ENCODE assay signal across 12 cellular contexts in the genomic region with DNA sequence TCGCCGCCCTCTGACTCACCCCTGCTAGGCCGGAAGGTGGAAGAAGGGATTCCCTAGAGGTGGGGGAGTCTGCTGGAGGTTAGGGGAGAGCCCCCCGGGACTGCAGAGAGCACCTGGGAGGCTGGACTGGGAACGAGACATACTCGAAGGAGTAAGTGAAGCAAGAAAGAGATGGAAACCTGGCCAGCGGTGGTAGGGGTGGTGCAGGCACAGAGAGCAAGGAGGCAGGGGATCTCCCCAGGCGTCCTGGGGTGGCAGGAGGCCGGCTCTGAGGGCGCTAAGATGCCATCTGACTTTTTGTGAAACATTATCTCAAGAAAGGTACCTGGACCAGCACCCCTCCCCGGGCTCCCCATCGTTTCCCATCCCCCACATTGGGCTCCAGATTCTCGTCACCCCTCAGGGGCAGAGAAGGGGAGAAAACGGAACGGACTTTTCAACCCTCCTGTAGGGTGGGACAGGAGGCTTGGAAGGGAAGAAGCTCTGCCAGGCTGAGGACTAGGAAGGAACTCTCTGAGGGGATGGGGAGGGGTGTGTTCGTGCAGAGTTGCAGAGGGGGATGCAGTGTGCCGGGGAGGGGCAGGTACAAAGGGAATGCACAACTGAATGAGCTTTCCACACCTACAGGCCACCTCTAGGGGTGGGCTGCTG. TPM values are rescaled to one million over a fixed set of nuclear protein-coding genes. Genes with fewer than 3 reads are reported as not detected.
DNase-seq lines count a peak whose midpoint lies in the region; ATAC-seq, FAIRE-seq and TF ChIP-seq lines count a peak whose summit lies in the region.
"Had no signal": no experiment of that assay in that cellular context is flagged by ENCODE, and none has a peak within 500 bp of the region (broad histone marks: within the 10 kb centered on the region; RNA-seq: fewer than 3 reads in every experiment).

No MANE protein-coding gene starts in this region.

- H3K36me3 ChIP-seq in HepG2 (replicated peaks in 1 of 2; ENCODE audit: control insufficient read depth in 1 of 2, insufficient read depth in 2 of 2, low read length in 2 of 2) (no peaks in the 10 kb centered on the region), right lobe of liver (no peaks in the 10 kb centered on the region), adipocyte (ENCODE audit: control insufficient read depth, insufficient read depth, low read length, severe bottlenecking) (no peaks in the 10 kb centered on the region)
- H3K36me3 ChIP-seq: esophagus squamous epithelium had no signal

- no TSS peak for BruUV-seq in HepG2 (replicated peaks; lab: Mats Ljungman, UMichigan)

- H3K9me3 ChIP-seq in HepG2 (ENCODE audit: low read length) (no peaks in the 10 kb centered on the region), right lobe of liver (no peaks in the 10 kb centered on the region), adipocyte (ENCODE audit: control insufficient read depth, low read length) (no peaks in the 10 kb centered on the region)
- H3K9me3 ChIP-seq: esophagus squamous epithelium had no signal

- 32% methylated on average over 16 of the region's 17 CpGs for WGBS in HepG2 (ENCODE audit: low lambda C conversion rate)
- 25% methylated on average over 14 of the region's 17 CpGs for WGBS in right lobe of liver (ENCODE audit: insufficient coverage, low coverage, low lambda C conversion rate, missing lambda C conversion rate)

- no peak overlapping the region for H2AFZ ChIP-seq in HepG2 (ENCODE audit: low read length)

- H4K20me1 ChIP-seq in HepG2 (ENCODE audit: insufficient read depth, low read length): peaks cover 5% of the 10 kb centered on the region; the same call in 1 of the 2 replicates

- H3K4me3 ChIP-seq in HepG2 (replicated peaks in 1 of 3; ENCODE audit: insufficient read depth in 1 of 3, low read depth in 2 of 3, low read length in 3 of 3) (peak overlapping the region in 1 of 3 experiments; percentile 47; a peak in 2 of 6 replicates), right lobe of liver (no peak overlapping the region), adipocyte (ENCODE audit: low read length) (peak overlapping the region; percentile 56)

- no peak for FAIRE-seq in HepG2 (lab: Jason Lieb, UNC)

- H3K4me1 ChIP-seq in HepG2 (ENCODE audit: insufficient read depth, low read length) (no peaks in the 10 kb centered on the region), right lobe of liver (peaks cover 0 to 6% (median 0%) of the 10 kb centered on the region in 4 donors), adipocyte (ENCODE audit: control insufficient read depth, insufficient read depth, low read length) (peaks cover 3% of the 10 kb centered on the region)

- TF ChIP-seq EP300 in HepG2 (IDR thresholded peaks at IDR 0.05; ENCODE audit: low read depth in 2 of 2, low read length in 2 of 2) (no peak), HepG2 (CRISPR knock-in tag; IDR thresholded peaks at IDR 0.05; ENCODE audit: borderline replicate concordance) (no peak)

- peak overlapping the region; percentile 49 for H3K4me2 ChIP-seq in HepG2 (ENCODE audit: low read depth, low read length)

- no peak for TF ChIP-seq POLR2A in HepG2 (IDR thresholded peaks at IDR 0.05; ENCODE audit: insufficient read depth in 1 of 2, low read depth in 2 of 2, low read length in 2 of 2)
- TF ChIP-seq POLR2A in right lobe of liver (IDR thresholded peaks at IDR 0.05): no peak
- TF ChIP-seq POLR2A in erythroblast (IDR thresholded peaks at IDR 0.05; ENCODE audit: low read length): no peak

- H3K9ac ChIP-seq in HepG2 (ENCODE audit: insufficient read depth, low read depth, low read length) (no peak overlapping the region), adipocyte (ENCODE audit: low read length) (no peak overlapping the region)

- H3K27me3 ChIP-seq in HepG2 (ENCODE audit: control insufficient read depth in 1 of 2, insufficient read depth in 2 of 2, low read length in 2 of 2): peaks cover 3 to 22% of the 10 kb centered on the region in 2 experiments; a peak in 3 of 5 replicates
- H3K27me3 ChIP-seq in right lobe of liver: no peaks in the 10 kb centered on the region
- peaks cover 50% of the 10 kb centered on the region for H3K27me3 ChIP-seq in adipocyte (replicated peaks; ENCODE audit: control insufficient read depth, insufficient read depth, low read length)

- H3K27ac ChIP-seq in HepG2 (ENCODE audit: extremely low read length, insufficient read depth, low read length) (no peak overlapping the region), right lobe of liver (no peak overlapping the region)
- H3K27ac ChIP-seq: esophagus squamous epithelium had no signal

- TF ChIP-seq RAD21 in HepG2 (CRISPR knock-in tag; IDR thresholded peaks at IDR 0.05): peak; percentile 1; the same call in 1 of the 2 replicates

- no peaks in the 10 kb centered on the region for H3K36me3 Mint-ChIP-seq in type B pancreatic cell
- H3K36me3 Mint-ChIP-seq: CD4-positive, CD25-positive, alpha-beta regulatory T cell had no signal

- peaks cover 8% of the 10 kb centered on the region for H3K4me1 Mint-ChIP-seq in type B pancreatic cell (ENCODE audit: unreplicated experiment)

- TF ChIP-seq CTCF in HepG2 (CRISPR knock-in tag; IDR thresholded peaks at IDR 0.05) (no peak), right lobe of liver (IDR thresholded peaks at IDR 0.05) (peak in 1 of 4 donors; percentile 1), type B pancreatic cell (conservative IDR thresholded peaks at IDR 0.05) (no peak)

- POLR2A ChIA-PET in HepG2 (lab: Yijun Ruan, JAX): interaction anchor here (0.7 to 1.5 kb wide), 4 partner anchors 9 to 23 kb away, joined by 3 to 6 read pairs (median 3); no protein-coding TSS in a partner anchor

- H3K27ac Mint-ChIP-seq in type B pancreatic cell: no peak overlapping the region
- H3K27ac Mint-ChIP-seq: CD4-positive, CD25-positive, alpha-beta regulatory T cell had no signal

- CTCF ChIA-PET in HepG2 (lab: Yijun Ruan, JAX; ENCODE audit: low intra/inter-chr PET ratio, low total read pairs): no interaction called here

- intact Hi-C loops in HepG2 (cut with micrococcal nuclease; ENCODE audit: unreplicated experiment) (no loop called here), right lobe of liver (cut with DNase I) (loop anchor here in 1 of 2 donors (10.0 kb wide), 2 partner anchors 187 to 317 kb away; no protein-coding TSS in a partner anchor)

- in situ Hi-C loops in HepG2 (cut with HindIII; ENCODE audit: extremely low pct_ligation_motif_present, low pct_unique_long_range_greater_than_20kb): loop anchor here (10.0 kb wide), 2 partner anchors 197 to 307 kb away; partner anchors contain the start of gene KCNN3

- H3K79me2 ChIP-seq in HepG2 (ENCODE audit: insufficient read depth, low read length): no peaks in the 10 kb centered on the region

- H3K4me3 Mint-ChIP-seq in type B pancreatic cell: peak overlapping the region; percentile 68

- peaks cover 59% of the 10 kb centered on the region for H3K27me3 Mint-ChIP-seq in type B pancreatic cell

- H3K9me3 Mint-ChIP-seq in type B pancreatic cell: no peaks in the 10 kb centered on the region

- ATAC-seq in HepG2: no peak
- no peak for ATAC-seq in right lobe of liver
- peak; percentile 6 for ATAC-seq in left lobe of liver

- no peak for DNase-seq in HepG2 (ENCODE audit: low spot score)
- DNase-seq in right lobe of liver: no peak
- no peak for DNase-seq in adipocyte (ENCODE audit: low read depth)
- DNase-seq in left lobe of liver (ENCODE audit: low spot score): no peak
- no peak for DNase-seq in type B pancreatic cell (ENCODE audit: extremely low spot score, unreplicated experiment)
- DNase-seq in erythroblast (lab: John Stamatoyannopoulos, UW): no peak
- no peak for DNase-seq in COLO668 (lab: John Stamatoyannopoulos, UW; ENCODE audit: unreplicated experiment)
- no peak for DNase-seq in DMS153 treated with DMSO at 0.1 percent for 48 hours (lab: John Stamatoyannopoulos, UW; ENCODE audit: unreplicated experiment)
- DNase-seq: amniotic stem cell, esophagus squamous epithelium had no signal

RNA-seq across cellular contexts. Expression of gene CHRNB2, which starts 0.7 kb away (rescaled TPM):
- total RNA-seq in HepG2 (2016; rRNA removed; fragmentation: Illumina TruSeq; extraction: Trizol): 0.07 TPM in 1 of 2 replicates, not detected in the other
- total RNA-seq in HepG2 (2016; cell fraction: cytosol; rRNA removed; fragmentation: Illumina TruSeq; extraction: Trizol; ENCODE audit: low read depth): not detected in 2 replicates
- total RNA-seq in HepG2 (2016; cell fraction: insoluble cytoplasmic fraction; rRNA removed; fragmentation: Illumina TruSeq; extraction: Trizol): 0.06 TPM in 1 of 2 replicates, not detected in the other
- not detected in 2 replicates for total RNA-seq in HepG2 (2016; cell fraction: membrane; rRNA removed; fragmentation: Illumina TruSeq; extraction: Trizol)
- total RNA-seq in HepG2 (2016; cell fraction: nucleus; rRNA removed; fragmentation: Illumina TruSeq; extraction: Trizol): 0.19 TPM in 1 of 2 replicates, not detected in the other
- 0.03 and 0.07 TPM in 2 replicates for polyA plus RNA-seq in HepG2 (2011; rRNA removed)
- 0.01 TPM in 1 of 2 replicates, not detected in the other for polyA plus RNA-seq in HepG2 (2011; cell fraction: cytosol; rRNA removed)
- 0.07 and 0.18 TPM in 2 replicates for polyA plus RNA-seq in HepG2 (2011; cell fraction: nucleus; rRNA removed)
- 0.04 and 0.07 TPM in 2 replicates for polyA plus RNA-seq in HepG2 (2012)
- not detected in 2 replicates for polyA plus RNA-seq in HepG2 (2016; cell fraction: cytosol; fragmentation: Illumina TruSeq; extraction: Trizol; ENCODE audit: low read depth)
- not detected in 2 replicates for polyA plus RNA-seq in HepG2 (2016; cell fraction: insoluble cytoplasmic fraction; fragmentation: Illumina TruSeq; extraction: Trizol; ENCODE audit: low read depth)
- polyA plus RNA-seq in HepG2 (2016; cell fraction: membrane; fragmentation: Illumina TruSeq; extraction: Trizol; ENCODE audit: low read depth): not detected in 2 replicates
- polyA plus RNA-seq in HepG2 (2016; cell fraction: nucleus; fragmentation: Illumina TruSeq; extraction: Trizol; ENCODE audit: insufficient read depth, low read depth): 0.26 TPM in 1 of 2 replicates, not detected in the other
- polyA minus RNA-seq in HepG2 (2011; rRNA and poly(A)+ RNA removed; ENCODE audit: low replicate concordance): 0.21 and 0.24 TPM in 2 replicates
- polyA minus RNA-seq in HepG2 (2011; cell fraction: cytosol; rRNA and poly(A)+ RNA removed): not detected in 2 replicates
- 0.12 and 0.13 TPM in 2 replicates for polyA minus RNA-seq in HepG2 (2011; cell fraction: nucleus; rRNA and poly(A)+ RNA removed)
- under 1 TPM in 1 of 6 experiments, not detected in 5; 0.07 TPM for total RNA-seq in right lobe of liver
- 0.10 TPM for total RNA-seq in left lobe of liver
- total RNA-seq in type B pancreatic cell (ENCODE audit: low replicate concordance): 4.2 and 4.6 TPM in 2 replicates
- total RNA-seq: CD4-positive, CD25-positive, alpha-beta regulatory T cell; mononuclear cell had no signal
- polyA plus RNA-seq: CD4-positive, CD25-positive, alpha-beta regulatory T cell had no signal

RNA-seq across cellular contexts. Expression of gene UBE2Q1, which starts 9.8 kb away (rescaled TPM):
- 37.9 and 41.7 TPM in 2 replicates for total RNA-seq in HepG2 (2016; rRNA removed; fragmentation: Illumina TruSeq; extraction: Trizol)
- total RNA-seq in HepG2 (2016; cell fraction: cytosol; rRNA removed; fragmentation: Illumina TruSeq; extraction: Trizol; ENCODE audit: low read depth): 25.3 and 28.6 TPM in 2 replicates
- 30.4 and 39.8 TPM in 2 replicates for total RNA-seq in HepG2 (2016; cell fraction: insoluble cytoplasmic fraction; rRNA removed; fragmentation: Illumina TruSeq; extraction: Trizol)
- total RNA-seq in HepG2 (2016; cell fraction: membrane; rRNA removed; fragmentation: Illumina TruSeq; extraction: Trizol): 62.1 and 67.2 TPM in 2 replicates
- total RNA-seq in HepG2 (2016; cell fraction: nucleus; rRNA removed; fragmentation: Illumina TruSeq; extraction: Trizol): 22.1 and 39.3 TPM in 2 replicates
- polyA plus RNA-seq in HepG2 (2011; rRNA removed): 11.7 and 12.0 TPM in 2 replicates
- 8.0 and 9.6 TPM in 2 replicates for polyA plus RNA-seq in HepG2 (2011; cell fraction: cytosol; rRNA removed)
- 14.6 and 16.1 TPM in 2 replicates for polyA plus RNA-seq in HepG2 (2011; cell fraction: nucleus; rRNA removed)
- 38.7 and 55.5 TPM in 2 replicates for polyA plus RNA-seq in HepG2 (2012)
- polyA plus RNA-seq in HepG2 (2016; cell fraction: cytosol; fragmentation: Illumina TruSeq; extraction: Trizol; ENCODE audit: low read depth): 54.7 and 56.1 TPM in 2 replicates
- 55.4 and 68.5 TPM in 2 replicates for polyA plus RNA-seq in HepG2 (2016; cell fraction: insoluble cytoplasmic fraction; fragmentation: Illumina TruSeq; extraction: Trizol; ENCODE audit: low read depth)
- polyA plus RNA-seq in HepG2 (2016; cell fraction: membrane; fragmentation: Illumina TruSeq; extraction: Trizol; ENCODE audit: low read depth): 93.4 and 96.6 TPM in 2 replicates
- polyA plus RNA-seq in HepG2 (2016; cell fraction: nucleus; fragmentation: Illumina TruSeq; extraction: Trizol; ENCODE audit: insufficient read depth, low read depth): 82.9 and 88.0 TPM in 2 replicates
- 7.3 and 19.3 TPM in 2 replicates for polyA minus RNA-seq in HepG2 (2011; rRNA and poly(A)+ RNA removed; ENCODE audit: low replicate concordance)
- polyA minus RNA-seq in HepG2 (2011; cell fraction: cytosol; rRNA and poly(A)+ RNA removed): 8.6 and 10.4 TPM in 2 replicates
- polyA minus RNA-seq in HepG2 (2011; cell fraction: nucleus; rRNA and poly(A)+ RNA removed): 10.8 and 15.2 TPM in 2 replicates
- 10 to 100 TPM; 23.6 to 48.6 (median 33.1) TPM for total RNA-seq in right lobe of liver
- total RNA-seq in left lobe of liver: 35.4 TPM
- 69.1 and 73.9 TPM in 2 replicates for total RNA-seq in type B pancreatic cell (ENCODE audit: low replicate concordance)

RNA-seq across cellular contexts. Expression of gene ADAR, which starts 39.7 kb away (rescaled TPM):
- total RNA-seq in HepG2 (2016; rRNA removed; fragmentation: Illumina TruSeq; extraction: Trizol) (70.8 and 94.6 TPM in 2 replicates), right lobe of liver (100 to 1,000 TPM in 1 of 6 experiments, 10 to 100 TPM in 5; 69.9 to 105 (median 78.7) TPM), left lobe of liver (83.7 TPM), type B pancreatic cell (ENCODE audit: low replicate concordance) (180 and 184 TPM in 2 replicates)
- total RNA-seq in HepG2 (2016; cell fraction: cytosol; rRNA removed; fragmentation: Illumina TruSeq; extraction: Trizol; ENCODE audit: low read depth): 9.0 and 11.2 TPM in 2 replicates
- total RNA-seq in HepG2 (2016; cell fraction: insoluble cytoplasmic fraction; rRNA removed; fragmentation: Illumina TruSeq; extraction: Trizol): 68.0 and 86.8 TPM in 2 replicates
- 39.0 and 39.7 TPM in 2 replicates for total RNA-seq in HepG2 (2016; cell fraction: membrane; rRNA removed; fragmentation: Illumina TruSeq; extraction: Trizol)
- total RNA-seq in HepG2 (2016; cell fraction: nucleus; rRNA removed; fragmentation: Illumina TruSeq; extraction: Trizol): 58.4 and 70.1 TPM in 2 replicates
- polyA plus RNA-seq in HepG2 (2011; rRNA removed): 78.6 and 86.2 TPM in 2 replicates
- polyA plus RNA-seq in HepG2 (2011; cell fraction: cytosol; rRNA removed): 50.2 and 58.9 TPM in 2 replicates
- 99.9 and 117 TPM in 2 replicates for polyA plus RNA-seq in HepG2 (2011; cell fraction: nucleus; rRNA removed)
- polyA plus RNA-seq in HepG2 (2012): 46.2 and 48.4 TPM in 2 replicates
- 2.9 and 3.4 TPM in 2 replicates for polyA plus RNA-seq in HepG2 (2016; cell fraction: cytosol; fragmentation: Illumina TruSeq; extraction: Trizol; ENCODE audit: low read depth)
- 65.0 and 73.2 TPM in 2 replicates for polyA plus RNA-seq in HepG2 (2016; cell fraction: insoluble cytoplasmic fraction; fragmentation: Illumina TruSeq; extraction: Trizol; ENCODE audit: low read depth)
- 14.8 and 16.7 TPM in 2 replicates for polyA plus RNA-seq in HepG2 (2016; cell fraction: membrane; fragmentation: Illumina TruSeq; extraction: Trizol; ENCODE audit: low read depth)
- polyA plus RNA-seq in HepG2 (2016; cell fraction: nucleus; fragmentation: Illumina TruSeq; extraction: Trizol; ENCODE audit: insufficient read depth, low read depth): 73.4 and 80.3 TPM in 2 replicates
- 183 and 405 TPM in 2 replicates for polyA minus RNA-seq in HepG2 (2011; rRNA and poly(A)+ RNA removed; ENCODE audit: low replicate concordance)
- 60.8 and 69.1 TPM in 2 replicates for polyA minus RNA-seq in HepG2 (2011; cell fraction: cytosol; rRNA and poly(A)+ RNA removed)
- 94.0 and 140 TPM in 2 replicates for polyA minus RNA-seq in HepG2 (2011; cell fraction: nucleus; rRNA and poly(A)+ RNA removed)
